In genomic region chr2:126943612-126944011, GRCh38 we compare ENCODE assay signal across 1 cellular context.
TF ChIP-seq lines count a peak whose summit lies in the region.

No MANE protein-coding gene starts in this region.

TF ChIP-seq in HepG2, 621 proteins besides CTCF, POLR2A, EP300 and RAD21:
- TF ChIP-seq ZNF124 (CRISPR knock-in tag; IDR thresholded peaks at IDR 0.05) (peak; percentile 99), ZBTB42 (CRISPR knock-in tag; IDR thresholded peaks at IDR 0.05) (no peak), ZNF772 (CRISPR knock-in tag; IDR thresholded peaks at IDR 0.05) (no peak), HOXA5 (CRISPR knock-in tag; IDR thresholded peaks at IDR 0.05) (no peak)
TF ChIP-seq in HepG2: peak in this region for 1.
